In the genomic region with DNA sequence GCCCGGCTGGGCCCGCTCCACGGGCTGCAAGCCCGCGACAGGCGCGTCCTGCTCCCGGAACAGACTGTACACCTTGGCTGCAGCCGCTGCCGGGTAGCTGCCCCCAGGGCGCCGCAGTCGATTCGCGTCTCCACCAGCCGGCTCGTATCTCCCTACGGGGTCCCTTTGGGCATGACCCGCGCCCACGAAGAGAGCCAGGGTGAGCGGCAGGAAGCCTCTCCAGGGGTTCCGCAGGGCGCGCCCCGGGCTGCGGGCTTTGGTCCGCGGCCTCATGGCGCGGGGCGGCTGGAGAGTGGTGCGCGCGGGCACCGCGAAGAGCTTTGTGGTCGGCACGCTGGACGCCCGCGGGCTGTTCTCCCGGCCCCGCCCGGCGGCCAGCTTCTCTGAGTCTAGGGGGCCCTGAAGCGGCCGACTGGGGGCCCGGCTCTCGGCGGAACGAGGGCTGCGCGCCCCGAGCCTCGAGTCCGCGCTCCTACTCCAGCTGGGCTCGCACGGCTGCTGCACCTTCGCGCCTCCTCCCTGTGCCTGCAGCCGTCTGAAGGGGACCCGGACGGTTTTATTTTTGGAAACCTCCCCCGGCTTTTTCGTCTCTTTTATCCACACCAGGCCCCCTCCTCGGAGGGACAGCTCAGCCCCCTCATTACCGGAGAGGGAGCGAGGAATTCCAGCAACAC, we compare ENCODE assay signal across 7 cellular contexts. TPM values are rescaled to one million over a fixed set of nuclear protein-coding genes. Genes with fewer than 3 reads are reported as not detected.
DNase-seq lines count a peak whose midpoint lies in the region; ATAC-seq and TF ChIP-seq lines count a peak whose summit lies in the region.

Gene LTBP2, minus strand, starts transcription at position 566 of the 674 bp plus-strand sequence. Its CDS starts 293 bp downstream, at position 273.

- DNase-seq in H9 (peak; percentile 41), T-cell (peak in 7 of 34 experiments; percentile 5 to 29 (median 27)), SKM-1 treated with dmso at 0.1 percent for 144 hours (lab: John Stamatoyannopoulos, UW; ENCODE audit: unreplicated experiment) (no peak)

- peak within 1 kb of the TSS; percentile 42 for H3K18ac ChIP-seq in H9 (ENCODE audit: insufficient read length, low read depth, low read length)

- H3K23me2 ChIP-seq in H9 (ENCODE audit: insufficient read length, low read depth, low read length, poor library complexity, severe bottlenecking) = peaks cover 15% of the 10 kb centered on the region

- H3K4me3 Mint-ChIP-seq in H9 = peak within 1 kb of the TSS; percentile 64 to 82
- H3K4me3 Mint-ChIP-seq in T-cell = peak within 1 kb of the TSS; percentile 75 to 80 (median 77)

- ATAC-seq in T-cell (replicated peaks in 1 of 4) = peak; percentile 9 to 39 (median 29)
- no peak for ATAC-seq in GM19452 (IDR thresholded peaks at IDR 0.05; ENCODE audit: unreplicated experiment)
- no peak for ATAC-seq in GM18873 (IDR thresholded peaks at IDR 0.05; ENCODE audit: low FRiP score, unreplicated experiment)

- H3K14ac ChIP-seq in H9 (ENCODE audit: insufficient read depth, low read length) = peak within 1 kb of the TSS; percentile 49

- no peak for TF ChIP-seq CTCF in H9 (conservative IDR thresholded peaks at IDR 0.05)

- peak within 1 kb of the TSS; percentile 57 for H3K4me2 ChIP-seq in H9 (ENCODE audit: insufficient read depth, insufficient read length, low read length)

- no peak within 1 kb of the TSS for H2AFZ ChIP-seq in H9 (ENCODE audit: low read length)

- no peak within 1 kb of the TSS for H3K9ac ChIP-seq in H9 (ENCODE audit: extremely low read depth, insufficient read length, low read length)
- peak within 1 kb of the TSS; percentile 34 for H3K9ac ChIP-seq in mucosa of stomach (ENCODE audit: low read length)

- H3K4ac ChIP-seq in H9 (ENCODE audit: low read depth, low read length) = no peak within 1 kb of the TSS

- H2BK5ac ChIP-seq in H9 (ENCODE audit: insufficient read length, low read length) = no peak within 1 kb of the TSS

- no peak within 1 kb of the TSS for H3T11ph ChIP-seq in H9 (ENCODE audit: low read length)

- H3K27me3 ChIP-seq in H9 (ENCODE audit: insufficient read depth, low read length) = peaks cover 26% of the 10 kb centered on the region
- H3K27me3 ChIP-seq in mucosa of stomach (ENCODE audit: control insufficient read depth, insufficient read depth, low read length) = peaks cover 53% of the 10 kb centered on the region

- POLR2A ChIA-PET in T-cell (lab: Charles Lee) = no interaction called here

- H2BK20ac ChIP-seq in H9 (ENCODE audit: low read depth, low read length, poor library complexity, severe bottlenecking) = no peak within 1 kb of the TSS

- no peak within 1 kb of the TSS for H4K5ac ChIP-seq in H9 (ENCODE audit: insufficient read length, low read depth, low read length)

- no peaks in the 10 kb centered on the region for H4K20me1 ChIP-seq in H9 (ENCODE audit: control insufficient read depth, insufficient read depth, insufficient read length)

- H3K79me2 ChIP-seq in H9 (ENCODE audit: insufficient read depth, low read length) = no peaks in the 10 kb centered on the region

- CTCF ChIA-PET in T-cell (lab: Charles Lee) = interaction anchor here (0.7 to 1.5 kb wide), 3 partner anchors 10 to 293 kb away, joined by 3 to 4 read pairs (median 3); no protein-coding TSS in a partner anchor

- no peak within 1 kb of the TSS for H4K91ac ChIP-seq in H9 (ENCODE audit: insufficient read length, low read depth, low read length)

- H4K8ac ChIP-seq in H9 (replicated peaks; ENCODE audit: insufficient read length, low read depth, low read length) = no peak within 1 kb of the TSS

- H3K23ac ChIP-seq in H9 (ENCODE audit: insufficient read length, low read depth, low read length) = no peak within 1 kb of the TSS

- no peak within 1 kb of the TSS for H3K4me3 ChIP-seq in mucosa of stomach (ENCODE audit: low read length)

- H2BK12ac ChIP-seq in H9 (ENCODE audit: insufficient read length, low read depth, low read length) = no peak within 1 kb of the TSS

- H3K36me3 Mint-ChIP-seq in H9 (ENCODE audit: insufficient read depth in 1 of 3, low read depth in 3 of 3) = peaks cover 0 to 5% (median 0%) of the 10 kb centered on the region in 3 experiments; a peak in 2 of 7 replicates
- no peaks in the 10 kb centered on the region for H3K36me3 Mint-ChIP-seq in T-cell

- no peak within 1 kb of the TSS for H2AK5ac ChIP-seq in H9 (ENCODE audit: insufficient read length, low read length)

- H3K9me3 ChIP-seq in H9 (ENCODE audit: control insufficient read depth, low read depth, low read length) = no peaks in the 10 kb centered on the region
- H3K9me3 ChIP-seq in mucosa of stomach (ENCODE audit: control insufficient read depth, low read length) = no peaks in the 10 kb centered on the region

- no peaks in the 10 kb centered on the region for H3K79me1 ChIP-seq in H9 (ENCODE audit: insufficient read depth, low read depth, low read length, poor library complexity, severe bottlenecking)

- H2BK15ac ChIP-seq in H9 (ENCODE audit: low read depth, low read length) = peak within 1 kb of the TSS; percentile 59; the same call in 1 of the 2 replicates

- H3K27ac ChIP-seq in H9 (ENCODE audit: insufficient read length, low read depth, low read length) = no peak within 1 kb of the TSS

- H3K27me3 Mint-ChIP-seq in H9 (ENCODE audit: low read depth) (peaks cover 67% of the 10 kb centered on the region), T-cell (peaks cover 0 to 4% of the 10 kb centered on the region in 2 donors)

- no CpG with 5 or more reads among the region's 70 CpGs for WGBS in H9 (ENCODE audit: extremely low coverage, insufficient read length, low lambda C conversion rate)

- H2BK120ac ChIP-seq in H9 (ENCODE audit: low read depth, low read length, poor library complexity, severe bottlenecking) = no peak within 1 kb of the TSS

- H3K36me3 ChIP-seq in mucosa of stomach (ENCODE audit: control insufficient read depth, insufficient read depth, low read length) = no peaks in the 10 kb centered on the region

- peaks cover 5% of the 10 kb centered on the region in 2 experiments; a peak in 4 of 5 replicates for H3K9me3 Mint-ChIP-seq in H9
- H3K9me3 Mint-ChIP-seq in T-cell = no peaks in the 10 kb centered on the region

- H3K27ac Mint-ChIP-seq in H9 = no peak within 1 kb of the TSS
- H3K27ac Mint-ChIP-seq in T-cell = no peak within 1 kb of the TSS

- in situ Hi-C loops in endometrial microvascular endothelial cells (cut with HindIII; ENCODE audit: inconsistent ontology term, low pct_unique_long_range_greater_than_20kb, low sequenced_read_pairs) = no loop called here

- H3K4me1 Mint-ChIP-seq in H9 = peaks cover 12 to 18% of the 10 kb centered on the region in 2 experiments
- H3K4me1 Mint-ChIP-seq in T-cell = peaks cover 30 to 46% (median 44%) of the 10 kb centered on the region in 3 donors

- H3K56ac ChIP-seq in H9 (ENCODE audit: insufficient read length, low read depth, low read length) = no peak within 1 kb of the TSS

- H3K4me1 ChIP-seq in H9 (ENCODE audit: insufficient read depth, low read length) = no peaks in the 10 kb centered on the region
- H3K4me1 ChIP-seq in mucosa of stomach (ENCODE audit: control insufficient read depth, insufficient read depth, low read length) = peaks cover 11% of the 10 kb centered on the region

RNA-seq across cellular contexts. Expression of gene LTBP2, which starts in this region (rescaled TPM):
- total RNA-seq in H9 (2021) (0.75 and 0.77 TPM in 2 replicates), T-cell (1 to 10 TPM in 3 of 5 donors, under 1 TPM in 2; 0.39 to 1.7 (median 1.1) TPM), endometrial microvascular endothelial cells (ENCODE audit: inconsistent ontology term) (177 TPM)

Comparison
In these comparisons a context has a peak if more than half of its experiments do, and no peak if none do; other contexts are left out.
1. RNA of gene LTBP2 (total RNA-seq): 177 TPM in endometrial microvascular endothelial cells (single experiment); 0.39 to 1.7 TPM in T-cell and 0.75 to 0.77 TPM in H9; every median in the first group is over 10 times any median in the second.
2. Peak in DNase-seq and H3K4me2 ChIP-seq in H9; RNA of the gene not detected or under 1 TPM.
3. ATAC-seq: peak in T-cell (4 of 4); none in GM19452 (single experiment) and GM18873 (single experiment).